2 cellular contexts compared by ENCODE assay signal in genomic region chr10:48470115-48470892, GRCh38.
TF ChIP-seq lines count a peak whose summit lies in the region.

No MANE protein-coding gene starts in this region.

TF ChIP-seq in GM23338, 12 proteins besides CTCF, POLR2A, EP300 and RAD21 (continued from another document):
- no peak for TF ChIP-seq ETS1 (IDR thresholded peaks at IDR 0.05)
- no peak for TF ChIP-seq STAT1 (IDR thresholded peaks at IDR 0.05; ENCODE audit: unreplicated experiment)
- TF ChIP-seq REST (IDR thresholded peaks at IDR 0.05; ENCODE audit: unreplicated experiment), result no peak
- TF ChIP-seq ZNF114 (CRISPR knock-in tag; IDR thresholded peaks at IDR 0.05), result no peak

TF ChIP-seq in H1, 55 proteins besides CTCF, POLR2A, EP300 and RAD21 (continued from another document):
- TF ChIP-seq USF2 (IDR thresholded peaks at IDR 0.05; ENCODE audit: low read length) (no peak), CHD2 (IDR thresholded peaks at IDR 0.05; ENCODE audit: low read length) (no peak), NANOG (IDR thresholded peaks at IDR 0.05; ENCODE audit: insufficient read depth, low read depth, low read length, poor library complexity, severe bottlenecking) (no peak), SP2 (IDR thresholded peaks at IDR 0.05; ENCODE audit: low read length) (no peak), FOSL1 (IDR thresholded peaks at IDR 0.05; ENCODE audit: insufficient read depth, low read depth, low read length) (no peak), RFX5 (IDR thresholded peaks at IDR 0.05; ENCODE audit: borderline replicate concordance, low read depth, low read length) (no peak), SAP30 (IDR thresholded peaks at IDR 0.05; ENCODE audit: insufficient read depth, insufficient replicate concordance, low read length) (no peak), SP4 (IDR thresholded peaks at IDR 0.05; ENCODE audit: low read length) (no peak), SIRT6 (IDR thresholded peaks at IDR 0.05; ENCODE audit: low read length) (no peak), TBP (IDR thresholded peaks at IDR 0.05; ENCODE audit: low read depth, low read length) (no peak), ZNF274 (IDR thresholded peaks at IDR 0.05; ENCODE audit: borderline replicate concordance, extremely low read depth, low read length) (no peak), BACH1 (IDR thresholded peaks at IDR 0.05; ENCODE audit: low read length) (no peak), POU5F1 (IDR thresholded peaks at IDR 0.05; ENCODE audit: low read depth, low read length) (no peak), ASH2L (IDR thresholded peaks at IDR 0.05; ENCODE audit: low read length) (no peak)
